Comparison of ENCODE assay signal across 28 cellular contexts in the genomic region with DNA sequence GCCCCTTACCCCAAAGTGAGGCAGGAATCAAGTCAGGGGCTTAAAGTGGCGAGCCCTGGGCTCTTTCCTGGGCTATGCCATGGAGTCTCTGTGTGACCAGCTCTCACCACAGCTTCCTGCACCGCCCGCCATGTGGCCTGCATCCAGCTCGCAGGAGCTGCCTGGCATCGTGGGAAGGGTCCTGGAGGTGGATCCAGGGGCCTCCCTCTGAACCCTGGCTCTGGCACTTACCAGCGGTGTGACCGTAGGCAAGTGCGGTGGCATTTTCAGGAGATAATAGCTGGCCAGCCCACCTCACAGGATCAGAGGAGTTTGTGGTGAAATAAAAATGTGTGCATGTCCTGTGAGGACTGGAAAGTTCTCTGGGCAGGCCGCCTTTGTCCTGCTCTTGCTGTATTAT.
"Had no signal": no experiment of that assay in that cellular context is flagged by ENCODE, and none has a peak within 500 bp of the region (broad histone marks: within the 10 kb centered on the region; RNA-seq: fewer than 3 reads in every experiment).

No MANE protein-coding gene starts in this region.

- FAIRE-seq: endothelial cell of umbilical vein, kidney had no signal

- H3K27me3 Mint-ChIP-seq: naive thymus-derived CD8-positive, alpha-beta T cell; stimulated activated naive CD8-positive, alpha-beta T cell treated with anti-CD3 and anti-CD28 coated beads, Interleukin-15, Interleukin-2, amounts not matched to agents 100 ng/mL and 50 ng/mL, for 24 hours had no signal

- H3K27ac ChIP-seq: esophagus muscularis mucosa, foreskin keratinocyte, gastroesophageal sphincter, heart left ventricle, hepatocyte, psoas muscle, skin epidermis, spleen, suprapubic skin, transverse colon, upper lobe of right lung, uterus had no signal

- H3K4me2 ChIP-seq: hepatocyte had no signal

- H2AFZ ChIP-seq: hepatocyte had no signal

- H3K4me1 ChIP-seq: esophagus muscularis mucosa, foreskin keratinocyte, gastroesophageal sphincter, psoas muscle, spleen, upper lobe of right lung, uterus had no signal

- H3K27me3 ChIP-seq: dorsolateral prefrontal cortex, esophagus muscularis mucosa, gastroesophageal sphincter, heart left ventricle, hepatocyte, spleen, suprapubic skin, transverse colon, upper lobe of right lung, uterus had no signal

- ATAC-seq: foreskin keratinocyte; gastroesophageal sphincter; heart left ventricle; left lobe of liver; naive thymus-derived CD8-positive, alpha-beta T cell; psoas muscle; right cardiac atrium; upper lobe of right lung had no signal

- H3K4me3 ChIP-seq: esophagus muscularis mucosa, gastroesophageal sphincter, heart left ventricle, hepatocyte, lung, psoas muscle, skin epidermis, spleen, suprapubic skin, transverse colon, upper lobe of right lung, uterus had no signal

- H3K9me3 ChIP-seq: esophagus muscularis mucosa, gastroesophageal sphincter, heart left ventricle, psoas muscle, spleen, suprapubic skin, transverse colon, upper lobe of right lung, uterus had no signal

- H3K36me3 ChIP-seq: suprapubic skin, transverse colon, uterus had no signal

- DNase-seq: cerebellar nuclear complex; cortex of kidney; effector CD8-positive, alpha-beta T cell; foreskin keratinocyte; heart left ventricle; kidney; mesendoderm; midbrain; naive thymus-derived CD8-positive, alpha-beta T cell; nephron progenitor cell; spleen; stimulated activated CD4-positive, alpha-beta T cell treated with anti-CD3 and anti-CD28 coated beads, Interleukin-4, amount 100 ng/mL, for 4 hours; stimulated activated naive B cell treated with anti-CD40 and anti-IgM and Interleukin-4, amounts not matched to agents 10 μg/mL and 1 μg/mL and 100 μg/mL, for 72 hours; transverse colon; upper lobe of right lung; uterus had no signal

- H3K79me2 ChIP-seq: hepatocyte had no signal

- H3K27ac Mint-ChIP-seq: nephron progenitor cell; stimulated activated naive B cell treated with anti-CD40 and anti-IgM and Interleukin-4, amounts not matched to agents 10 μg/mL and 1 μg/mL and 100 μg/mL, for 72 hours; stimulated activated naive CD8-positive, alpha-beta T cell treated with anti-CD3 and anti-CD28 coated beads, Interleukin-15, Interleukin-2, amounts not matched to agents 100 ng/mL and 50 ng/mL, for 24 hours had no signal

- H3K4me3 Mint-ChIP-seq: naive thymus-derived CD8-positive, alpha-beta T cell; nephron progenitor cell; stimulated activated naive CD8-positive, alpha-beta T cell treated with anti-CD3 and anti-CD28 coated beads, Interleukin-15, Interleukin-2, amounts not matched to agents 100 ng/mL and 50 ng/mL, for 24 hours had no signal

- H3K9me3 Mint-ChIP-seq: naive thymus-derived CD8-positive, alpha-beta T cell; nephron progenitor cell; stimulated activated naive B cell treated with anti-CD40 and anti-IgM and Interleukin-4, amounts not matched to agents 10 μg/mL and 1 μg/mL and 100 μg/mL, for 72 hours; stimulated activated naive CD8-positive, alpha-beta T cell treated with anti-CD3 and anti-CD28 coated beads, Interleukin-15, Interleukin-2, amounts not matched to agents 100 ng/mL and 50 ng/mL, for 24 hours had no signal
